In the genomic region with DNA sequence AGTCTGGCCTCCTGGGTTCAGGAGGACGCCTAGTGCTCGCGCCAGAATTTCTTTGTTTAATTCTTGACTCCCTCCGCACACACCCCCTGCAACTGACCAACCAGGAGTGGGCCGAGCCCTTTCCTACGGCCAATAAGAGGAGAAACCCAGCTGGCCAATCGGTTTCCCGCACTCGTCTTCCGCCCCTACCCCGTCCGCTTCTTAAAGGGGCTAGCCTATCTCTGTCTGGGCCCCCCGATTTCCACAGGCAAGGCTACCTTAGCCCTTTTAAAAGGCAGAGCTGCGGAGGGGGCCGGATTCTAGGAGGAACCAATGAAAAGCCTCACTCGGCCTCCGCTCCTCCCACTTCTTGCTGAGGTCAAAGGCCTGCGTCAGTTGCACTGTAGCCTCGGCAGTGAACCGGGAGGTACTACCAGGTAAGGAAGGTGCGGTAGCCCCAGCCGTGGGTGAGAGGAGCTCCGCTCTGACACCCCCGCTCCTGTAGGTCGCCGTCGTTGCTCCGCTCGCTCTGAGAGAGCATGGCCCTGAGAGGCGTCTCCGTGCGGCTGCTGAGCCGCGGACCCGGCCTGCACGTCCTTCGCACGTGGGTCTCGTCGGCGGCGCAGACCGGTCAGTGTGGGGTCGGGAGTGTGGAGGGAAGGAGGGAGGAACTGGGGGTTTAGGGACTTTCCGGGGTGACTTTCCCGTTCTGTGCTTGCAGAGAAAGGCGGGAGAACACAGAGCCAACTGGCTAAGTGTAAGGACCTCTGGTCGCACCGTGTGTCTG, we compare ENCODE assay signal across 8 cellular contexts. TPM values are rescaled to one million over a fixed set of nuclear protein-coding genes. Genes with fewer than 3 reads are reported as not detected.
DNase-seq lines count a peak whose midpoint lies in the region; ATAC-seq and TF ChIP-seq lines count a peak whose summit lies in the region.

Gene GCDH (plus strand): TSS at position 374 of the 766 bp plus-strand sequence. CDS start 145 bp downstream, at position 519.

- H4K8ac ChIP-seq in trophoblast cell (ENCODE audit: low read depth, low read length) = peak within 1 kb of the TSS; percentile 62

- H3K4me3 ChIP-seq in GM12875 (ENCODE audit: low read depth, low read length) = peak within 1 kb of the TSS; percentile 94
- peak within 1 kb of the TSS; percentile 62 to 85 (median 80) for H3K4me3 ChIP-seq in adrenal gland
- peak within 1 kb of the TSS; percentile 98 for H3K4me3 ChIP-seq in trophoblast cell (ENCODE audit: low read depth, low read length)
- H3K4me3 ChIP-seq in transverse colon = peak within 1 kb of the TSS; percentile 68 to 91 (median 85)

- H3K4me2 ChIP-seq in trophoblast cell (ENCODE audit: low read length) = peak within 1 kb of the TSS; percentile 84

- TF ChIP-seq CTCF in GM12875 (IDR thresholded peaks at IDR 0.05; ENCODE audit: borderline replicate concordance, insufficient read depth, low read depth, low read length) (no peak), adrenal gland (IDR thresholded peaks at IDR 0.05) (no peak), transverse colon (IDR thresholded peaks at IDR 0.05) (no peak)

- peak; percentile 92 for ATAC-seq in HG02798 (IDR thresholded peaks at IDR 0.05; ENCODE audit: poor library complexity, unreplicated experiment)

- peak within 1 kb of the TSS; percentile 55 for H2AK5ac ChIP-seq in trophoblast cell (ENCODE audit: low read length)

- no peaks in the 10 kb centered on the region for H3K27me3 ChIP-seq in adrenal gland
- H3K27me3 ChIP-seq in trophoblast cell (ENCODE audit: insufficient read depth, low read length) = peaks cover under 1% of the 10 kb centered on the region
- H3K27me3 ChIP-seq in transverse colon = no peaks in the 10 kb centered on the region

- DNase-seq in NCI-H146 (lab: John Stamatoyannopoulos, UW) (peak; percentile 100), T-helper 1 cell (peak; percentile 89 to 98 (median 95)), adrenal gland (peak; percentile 96 to 99 (median 99)), cardiac septum (ENCODE audit: low spot score) (peak; percentile 98), trophoblast cell (peak; percentile 99), transverse colon (peak; percentile 98)

- H3K36me3 ChIP-seq in adrenal gland (replicated peaks in 1 of 2) = peaks cover 0 to 10% of the 10 kb centered on the region in 2 donors
- H3K36me3 ChIP-seq in trophoblast cell (ENCODE audit: control insufficient read depth in 1 of 2, insufficient read depth in 2 of 2, low read length in 2 of 2) = peaks cover 8 to 16% of the 10 kb centered on the region in 2 experiments
- H3K36me3 ChIP-seq in transverse colon = no peaks in the 10 kb centered on the region

- H2BK12ac ChIP-seq in trophoblast cell (ENCODE audit: low read length) = no peak within 1 kb of the TSS

- H3K9ac ChIP-seq in trophoblast cell (ENCODE audit: low read length) = peak within 1 kb of the TSS; percentile 77

- no peak within 1 kb of the TSS for H3K23ac ChIP-seq in trophoblast cell (ENCODE audit: low read length)

- H3K14ac ChIP-seq in trophoblast cell (ENCODE audit: low read length) = peak within 1 kb of the TSS; percentile 11

- H2BK5ac ChIP-seq in trophoblast cell (ENCODE audit: low read depth, low read length, poor library complexity) = no peak within 1 kb of the TSS

- in situ Hi-C loops in transverse colon (cut with MboI; ENCODE audit: low pct_ligation_motif_present in 1 of 4, low pct_unique_long_range_greater_than_20kb in 1 of 4, low sequenced_read_pairs in 3 of 4) = no loop called here

- H3K79me1 ChIP-seq in trophoblast cell (ENCODE audit: low read length) = no peaks in the 10 kb centered on the region

- no peak within 1 kb of the TSS for H2BK120ac ChIP-seq in trophoblast cell (ENCODE audit: insufficient read depth, low read length, poor library complexity)

- no peaks in the 10 kb centered on the region for H3K79me2 ChIP-seq in trophoblast cell (ENCODE audit: control insufficient read depth, insufficient read depth, low read length, poor library complexity)

- H3K27ac ChIP-seq in adrenal gland (peak within 1 kb of the TSS in 3 of 5 donors; percentile 50 to 74 (median 74)), trophoblast cell (ENCODE audit: low read depth, low read length) (no peak within 1 kb of the TSS), transverse colon (peak within 1 kb of the TSS; percentile 74 to 93 (median 85))

- WGBS in adrenal gland, 4 donors = 0 to 4% (median 0%) methylated on average over 23 to 49 of the region's 49 CpGs
- WGBS in trophoblast cell (ENCODE audit: extremely low coverage, insufficient coverage, insufficient read length) = no CpG with 5 or more reads among the region's 49 CpGs
- WGBS in transverse colon (ENCODE audit: low coverage in 1 of 2), 2 donors = 1% methylated on average over 38 of the region's 49 CpGs; no CpG with 5 or more reads in 1 of the 2 donors

- H3K4ac ChIP-seq in trophoblast cell (ENCODE audit: low read depth, low read length) = no peak within 1 kb of the TSS

- intact Hi-C loops in adrenal gland (cut with DNase I) (no loop called here), cardiac septum (cut with DNase I) (loop anchor here (5.0 kb wide), 1 partner anchor 41 kb away; the partner anchor contains the start of gene FARSA), transverse colon (cut with DNase I; ENCODE audit: low total_unique reads) (no loop called here)

- peak within 1 kb of the TSS; percentile 82 for H2AFZ ChIP-seq in trophoblast cell (ENCODE audit: insufficient read depth, low read length, poor library complexity)

- H4K12ac ChIP-seq in trophoblast cell (ENCODE audit: low read depth, low read length) = peak within 1 kb of the TSS; percentile 72

- H4K91ac ChIP-seq in trophoblast cell (ENCODE audit: low read depth, low read length) = no peak within 1 kb of the TSS

- no peak for TF ChIP-seq EP300 in transverse colon (IDR thresholded peaks at IDR 0.05; ENCODE audit: low read depth)

- H3K9me3 ChIP-seq in adrenal gland (replicated peaks in 1 of 3) (no peaks in the 10 kb centered on the region), trophoblast cell (ENCODE audit: insufficient read depth, low read depth, low read length) (no peaks in the 10 kb centered on the region), transverse colon (no peaks in the 10 kb centered on the region)

- H3K4me1 ChIP-seq in adrenal gland (replicated peaks in 1 of 2) (peaks cover 7 to 12% of the 10 kb centered on the region in 2 donors), trophoblast cell (ENCODE audit: control insufficient read depth in 1 of 2, insufficient read depth in 2 of 2, low read length in 2 of 2) (peaks cover 6 to 7% of the 10 kb centered on the region in 2 experiments), transverse colon (peaks cover 9 to 19% (median 17%) of the 10 kb centered on the region in 4 donors)

- peak within 1 kb of the TSS; percentile 48 for H3K18ac ChIP-seq in trophoblast cell (ENCODE audit: low read length)

- TF ChIP-seq POLR2A in adrenal gland (IDR thresholded peaks at IDR 0.05) = peak in 1 of 2 donors; percentile 18
- peak; percentile 84 for TF ChIP-seq POLR2A in transverse colon (IDR thresholded peaks at IDR 0.05)

RNA-seq across cellular contexts. Expression of gene GCDH, which starts in this region (rescaled TPM):
- 10 to 100 TPM; 28.9 to 78.4 (median 36.7) TPM for total RNA-seq in adrenal gland
- 10 to 100 TPM; 16.2 to 26.9 (median 22.5) TPM for polyA plus RNA-seq in adrenal gland
- total RNA-seq in cardiac septum = 33.2 TPM
- 11.2 and 11.7 TPM in 2 replicates for polyA plus RNA-seq in trophoblast cell (2013)
- 10 to 100 TPM in 3 of 4 donors, 1 to 10 TPM in 1; 1.9 to 43.4 (median 33.2) TPM for total RNA-seq in transverse colon
